In genomic region chrX:51404445-51404844, GRCh38 we compare ENCODE assay signal across 29 cellular contexts.
"Had no signal": no experiment of that assay in that cellular context is flagged by ENCODE, and none has a peak within 500 bp of the region (broad histone marks: within the 10 kb centered on the region; RNA-seq: fewer than 3 reads in every experiment).

No MANE protein-coding gene starts in this region.

- ATAC-seq: naive thymus-derived CD8-positive, alpha-beta T cell; natural killer cell treated with Interleukin-12 subunit alpha and Interleukin-12 subunit beta and Interleukin-15 and Interleukin-18, amount 100 ng/mL, for 72 hours; psoas muscle; right cardiac atrium; sciatic nerve; stimulated activated memory B cell treated with anti-CD40 and anti-IgM and Interleukin-4, amounts not matched to agents 10 μg/mL and 1 μg/mL and 100 μg/mL, for 72 hours; stimulated activated naive CD8-positive, alpha-beta T cell treated with anti-CD3 and anti-CD28 coated beads, Interleukin-15, amount 100 ng/mL, for 72 hours; stimulated activated naive CD8-positive, alpha-beta T cell treated with anti-CD3 and anti-CD28 coated beads, Interleukin-15, Interleukin-2, amounts not matched to agents 100 U/mL and 50 U/mL, for 24 hours; upper lobe of right lung had no signal

- H3K9me3 ChIP-seq: neutrophil, psoas muscle, spleen, suprapubic skin, testis, tibial artery, transverse colon, upper lobe of right lung, uterus had no signal

- H3K79me2 ChIP-seq: parathyroid adenoma had no signal

- H3K36me3 ChIP-seq: neutrophil, spleen, suprapubic skin, tibial artery, transverse colon, upper lobe of right lung, uterus had no signal

- H3K27ac ChIP-seq: neutrophil, parathyroid adenoma, psoas muscle, skin epidermis, spleen, suprapubic skin, testis, tibial artery, transverse colon, upper lobe of right lung, uterus had no signal

- H3K9ac ChIP-seq: parathyroid adenoma had no signal

- H3K4me1 ChIP-seq: parathyroid adenoma, psoas muscle, spleen, suprapubic skin, testis, tibial artery, transverse colon, upper lobe of right lung, uterus had no signal

- H3K4me3 ChIP-seq: psoas muscle, skin epidermis, smooth muscle cell, spleen, suprapubic skin, testis, tibial artery, transverse colon, upper lobe of right lung, uterus had no signal

- DNase-seq: naive thymus-derived CD8-positive, alpha-beta T cell; nephron progenitor cell; nucleus accumbens; posterior cingulate gyrus; psoas muscle; right cardiac atrium; spleen; stimulated activated CD4-positive, alpha-beta T cell treated with anti-CD3 and anti-CD28 coated beads, Interleukin-12 subunit alpha, Interleukin-12 subunit beta, amount 100 ng/mL, for 4 hours; stimulated activated CD4-positive, alpha-beta T cell treated with anti-CD3 and anti-CD28 coated beads, Interleukin-1b, Interleukin-23, amount 100 ng/mL, for 48 hours; stimulated activated CD4-positive, alpha-beta T cell treated with anti-CD3 and anti-CD28 coated beads, Interleukin-4, amount 100 ng/mL, for 1 hour; stimulated activated CD4-positive, alpha-beta T cell treated with anti-CD3 and anti-CD28 coated beads, Interleukin-4, amount 100 ng/mL, for 4 hours; stimulated activated CD8-positive, alpha-beta memory T cell treated with anti-CD3 and anti-CD28 coated beads, Interleukin-4, amount 100 ng/mL, for 48 hours; stimulated activated naive CD4-positive, alpha-beta T cell; stimulated activated naive CD8-positive, alpha-beta T cell treated with anti-CD3 and anti-CD28 coated beads, Interleukin-15, amount 100 ng/mL, for 72 hours; stimulated activated naive CD8-positive, alpha-beta T cell treated with anti-CD3 and anti-CD28 coated beads, Interleukin-15, Interleukin-2, amounts not matched to agents 100 U/mL and 50 U/mL, for 24 hours; substantia nigra; testis; tibial artery; transverse colon; upper lobe of right lung; uterus had no signal

- H2AFZ ChIP-seq: parathyroid adenoma had no signal

- H3K27me3 ChIP-seq: neutrophil, spleen, suprapubic skin, testis, tibial artery, transverse colon, upper lobe of right lung, uterus had no signal

- H3K4me2 ChIP-seq: smooth muscle cell had no signal
